9 cellular contexts compared by ENCODE assay signal in the genomic region with DNA sequence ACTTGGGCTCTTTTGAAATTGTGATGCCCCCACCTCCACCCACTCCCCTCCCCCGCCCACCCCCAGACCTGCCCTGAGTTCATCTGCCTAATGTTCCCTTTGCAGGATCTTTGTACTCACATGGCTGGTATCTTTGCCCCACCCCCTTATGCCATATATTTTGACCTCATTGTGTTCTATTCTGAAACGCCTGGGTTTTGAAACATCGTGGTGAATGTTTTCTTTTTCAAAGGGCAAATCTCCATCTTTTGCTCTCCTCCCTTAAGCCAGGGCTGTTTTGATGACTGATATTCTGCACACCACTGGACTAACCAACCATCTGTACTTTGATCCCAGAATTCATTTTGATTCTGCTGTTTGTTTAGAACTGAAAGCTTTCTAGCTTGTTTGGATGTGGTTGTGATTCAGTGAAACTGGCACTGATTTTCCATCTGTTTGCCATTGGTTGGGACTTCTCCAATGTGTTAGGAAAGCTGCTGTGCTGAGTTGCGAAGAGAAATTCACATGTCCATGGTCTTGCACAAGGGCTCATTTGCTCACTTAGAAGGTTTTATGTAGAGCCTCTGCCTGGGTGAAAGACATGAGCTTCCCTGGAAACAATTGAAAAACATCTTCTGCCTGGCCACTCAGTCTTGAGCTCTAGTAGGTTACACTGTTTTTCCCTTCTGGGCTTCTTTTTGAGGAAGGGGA. TPM values are rescaled to one million over a fixed set of nuclear protein-coding genes. Genes with fewer than 3 reads are reported as not detected.
DNase-seq lines count a peak whose midpoint lies in the region; ATAC-seq and TF ChIP-seq lines count a peak whose summit lies in the region.
"Had no signal": no experiment of that assay in that cellular context is flagged by ENCODE, and none has a peak within 500 bp of the region (broad histone marks: within the 10 kb centered on the region; RNA-seq: fewer than 3 reads in every experiment).

No MANE protein-coding gene starts in this region.

- DNase-seq in HS-5 (ENCODE audit: low read depth) (peak; percentile 37), adipocyte (ENCODE audit: low read depth) (peak; percentile 84), hepatocyte (ENCODE audit: low spot score) (peak; percentile 61), stromal cell of bone marrow (ENCODE audit: low read depth) (peak; percentile 98), G401 (ENCODE audit: low spot score) (no peak), brain microvascular endothelial cell (no peak), NCI-H510A (lab: John Stamatoyannopoulos, UW) (no peak)
- DNase-seq: WERI-Rb-1 had no signal

- H3K27me3 ChIP-seq in adipocyte (replicated peaks; ENCODE audit: control insufficient read depth, insufficient read depth, low read length) (no peaks in the 10 kb centered on the region), hepatocyte (no peaks in the 10 kb centered on the region), brain microvascular endothelial cell (replicated peaks) (no peaks in the 10 kb centered on the region)

- H3K79me2 ChIP-seq in hepatocyte = peaks cover 72% of the 10 kb centered on the region

- peak overlapping the region; percentile 44 for H3K4me2 ChIP-seq in hepatocyte

- H3K27ac ChIP-seq in hepatocyte (peak overlapping the region; percentile 77), brain microvascular endothelial cell (no peak overlapping the region)
- H3K27ac ChIP-seq: WERI-Rb-1 had no signal

- 68% methylated on average over 4 of the region's 4 CpGs for WGBS in hepatocyte (ENCODE audit: low lambda C conversion rate, missing lambda C conversion rate)

- peaks cover 50% of the 10 kb centered on the region for H3K4me1 ChIP-seq in adipocyte (ENCODE audit: control insufficient read depth, insufficient read depth, low read length)
- H3K4me1 ChIP-seq in hepatocyte (ENCODE audit: insufficient read depth) = peaks cover 44% of the 10 kb centered on the region

- in situ Hi-C loops in G401 (cut with HindIII; ENCODE audit: low sequenced_read_pairs) = no loop called here
- in situ Hi-C loops in brain microvascular endothelial cell (cut with HindIII; ENCODE audit: low pct_ligation_motif_present, low sequenced_read_pairs) = no loop called here

- ATAC-seq in GM19023 (IDR thresholded peaks at IDR 0.05; ENCODE audit: unreplicated experiment) = no peak

- no peaks in the 10 kb centered on the region for H4K20me1 ChIP-seq in hepatocyte (ENCODE audit: insufficient read depth, poor library complexity, severe bottlenecking)

- H3K9me3 ChIP-seq in adipocyte (ENCODE audit: control insufficient read depth, low read length) = no peaks in the 10 kb centered on the region
- no peaks in the 10 kb centered on the region for H3K9me3 ChIP-seq in hepatocyte (ENCODE audit: low read depth)

- H3K9ac ChIP-seq in adipocyte (ENCODE audit: low read length) = peak overlapping the region; percentile 59

- H3K9me2 ChIP-seq in hepatocyte (replicated peaks; ENCODE audit: insufficient read depth) = no peaks in the 10 kb centered on the region

- H3K4me3 ChIP-seq in adipocyte (ENCODE audit: low read length) (peak overlapping the region; percentile 68), hepatocyte (no peak overlapping the region), brain microvascular endothelial cell (ENCODE audit: low read depth, low read length) (no peak overlapping the region)

- TF ChIP-seq CTCF in hepatocyte (IDR thresholded peaks at IDR 0.05; ENCODE audit: poor library complexity) (no peak), brain microvascular endothelial cell (IDR thresholded peaks at IDR 0.05; ENCODE audit: low read depth, low read length, missing control alignments) (no peak)

- no peak overlapping the region for H2AFZ ChIP-seq in hepatocyte

- H3K36me3 ChIP-seq in adipocyte (ENCODE audit: control insufficient read depth, insufficient read depth, low read length, severe bottlenecking) = no peaks in the 10 kb centered on the region
- no peaks in the 10 kb centered on the region for H3K36me3 ChIP-seq in hepatocyte (replicated peaks; ENCODE audit: insufficient read depth, low read depth)
- H3K36me3 ChIP-seq in brain microvascular endothelial cell (replicated peaks) = no peaks in the 10 kb centered on the region
- H3K36me3 ChIP-seq: WERI-Rb-1 had no signal

RNA-seq across cellular contexts. Expression of gene SMAP2, which starts 16.5 kb away (rescaled TPM):
- 23.1 and 23.9 TPM in 2 replicates for total RNA-seq in hepatocyte
- 22.9 and 25.0 TPM in 2 replicates for polyA plus RNA-seq in hepatocyte
- 15.0 and 21.9 TPM in 2 replicates for total RNA-seq in G401 (2014; rRNA removed; shearing (Covaris generic))

Comparison
In these comparisons a context has a peak if more than half of its experiments do, and no peak if none do; other contexts are left out.
1. DNase-seq: peak in HS-5 (single experiment), adipocyte (single experiment), hepatocyte (single experiment) and stromal cell of bone marrow (single experiment); none in G401 (single experiment), brain microvascular endothelial cell (single experiment) and NCI-H510A (single experiment).